Comparison of ENCODE assay signal across 1 cellular context in genomic region chrX:39152106-39152649, GRCh38.
TF ChIP-seq lines count a peak whose summit lies in the region.

No MANE protein-coding gene starts in this region.

TF ChIP-seq in GM23338, 12 proteins besides CTCF, POLR2A, EP300 and RAD21 (continued from another document):
- no peak for TF ChIP-seq ZNF462 (CRISPR knock-in tag; IDR thresholded peaks at IDR 0.05)
- TF ChIP-seq POLR2AphosphoS5 (IDR thresholded peaks at IDR 0.05; ENCODE audit: low read depth), result no peak
- no peak for TF ChIP-seq EZH2 (IDR thresholded peaks at IDR 0.05; ENCODE audit: low read depth, unreplicated experiment)
- TF ChIP-seq ZNF114 (CRISPR knock-in tag; IDR thresholded peaks at IDR 0.05), result no peak
- no peak for TF ChIP-seq REST (IDR thresholded peaks at IDR 0.05; ENCODE audit: unreplicated experiment)
- TF ChIP-seq CREB1 (CRISPR knock-in tag; IDR thresholded peaks at IDR 0.05; ENCODE audit: low read depth), result no peak
TF ChIP-seq in GM23338: peak in this region for 0.
